Comparison of ENCODE assay signal across 9 cellular contexts in genomic region chr17:69415431-69415830, GRCh38. TPM values are rescaled to one million over a fixed set of nuclear protein-coding genes. Genes with fewer than 3 reads are reported as not detected.
DNase-seq lines count a peak whose midpoint lies in the region; FAIRE-seq and TF ChIP-seq lines count a peak whose summit lies in the region.
"Had no signal": no experiment of that assay in that cellular context is flagged by ENCODE, and none has a peak within 500 bp of the region (broad histone marks: within the 10 kb centered on the region; RNA-seq: fewer than 3 reads in every experiment).

No MANE protein-coding gene starts in this region.

- no TSS peak for BruUV-seq in PC-9 (replicated peaks; lab: Mats Ljungman, UMichigan)

- CTCF ChIA-PET in PC-9 (lab: Charles Lee) = no interaction called here

- DNase-seq in GM06990 (ENCODE audit: extremely low read depth, insufficient read length) (no peak), PC-9 (no peak), GM19239 (ENCODE audit: insufficient read length, low spot score) (no peak), NCI-H187 (lab: John Stamatoyannopoulos, UW) (no peak), DMS 273 (lab: John Stamatoyannopoulos, UW; ENCODE audit: unreplicated experiment) (no peak), caudate nucleus (lab: John Stamatoyannopoulos, UW) (no peak)
- DNase-seq: SHP77 had no signal

- TF ChIP-seq CTCF in GM06990 (IDR thresholded peaks at IDR 0.05; ENCODE audit: insufficient read depth, low read length, poor library complexity, severe bottlenecking) (no peak), PC-9 (conservative IDR thresholded peaks at IDR 0.05) (no peak)

- H3K27me3 ChIP-seq in GM06990 (replicated peaks; ENCODE audit: control insufficient read depth, insufficient read depth, low read length) (no peaks in the 10 kb centered on the region), PC-9 (ENCODE audit: insufficient read depth, low read depth) (no peaks in the 10 kb centered on the region), iPS-15b (ENCODE audit: control insufficient read depth, insufficient read depth, low read length) (no peaks in the 10 kb centered on the region)

- no peaks in the 10 kb centered on the region for H4K20me1 ChIP-seq in PC-9 (ENCODE audit: insufficient read depth)

- POLR2A ChIA-PET in PC-9 (lab: Charles Lee; ENCODE audit: unreplicated experiment) = no interaction called here

- no peak overlapping the region for H3K9ac ChIP-seq in iPS-15b (ENCODE audit: low read depth, low read length)

- FAIRE-seq in GM19239 (lab: Jason Lieb, UNC) = no peak

- intact Hi-C loops in PC-9 (cut with micrococcal nuclease; ENCODE audit: unreplicated experiment) = no loop called here

- H3K79me2 ChIP-seq in PC-9 (ENCODE audit: low read depth) = no peaks in the 10 kb centered on the region

- H3K4me2 ChIP-seq in PC-9 = peak overlapping the region; percentile 81

- H3K4me1 ChIP-seq in PC-9 (replicated peaks; ENCODE audit: insufficient read depth) = peaks cover 11% of the 10 kb centered on the region; the same call in 1 of the 2 replicates
- H3K4me1 ChIP-seq in iPS-15b (ENCODE audit: control insufficient read depth, insufficient read depth, low read length) = peaks cover 14% of the 10 kb centered on the region

- no peaks in the 10 kb centered on the region for H3F3A ChIP-seq in PC-9 (ENCODE audit: insufficient read depth, low read depth)

- H3K4me3 ChIP-seq in GM06990 (replicated peaks; ENCODE audit: low read depth, low read length) = peak overlapping the region; percentile 66
- H3K4me3 ChIP-seq in PC-9 = peak overlapping the region; percentile 57; the same call in 1 of the 2 replicates
- H3K4me3 ChIP-seq in iPS-15b (ENCODE audit: low read depth, low read length) = peak overlapping the region; percentile 91
- H3K4me3 ChIP-seq in skin epidermis = peak overlapping the region; percentile 32 to 62 (median 48)

- H3K27ac ChIP-seq in PC-9 = no peak overlapping the region
- peak overlapping the region in 10 of 21 experiments; percentile 10 to 70 (median 49) for H3K27ac ChIP-seq in skin epidermis
- no peak overlapping the region for H3K27ac ChIP-seq in caudate nucleus (ENCODE audit: low read depth, low read length)

- H3K9me3 ChIP-seq in PC-9 (ENCODE audit: insufficient read depth, low read depth) (no peaks in the 10 kb centered on the region), iPS-15b (ENCODE audit: control insufficient read depth, insufficient read depth, low read length) (no peaks in the 10 kb centered on the region)

- H3K36me3 ChIP-seq in GM06990 (ENCODE audit: control insufficient read depth, insufficient read depth, low read length) (no peaks in the 10 kb centered on the region), PC-9 (ENCODE audit: low read depth) (no peaks in the 10 kb centered on the region), iPS-15b (ENCODE audit: control insufficient read depth, insufficient read depth, low read length) (no peaks in the 10 kb centered on the region)

- H3K9me2 ChIP-seq in PC-9 (ENCODE audit: insufficient read depth) = no peaks in the 10 kb centered on the region

- H2AFZ ChIP-seq in PC-9 = no peak overlapping the region

RNA-seq across cellular contexts. Expression of gene MAP2K6, which starts 0.9 kb away (rescaled TPM):
- 1.6 TPM in 2 replicates for total RNA-seq in PC-9 (2021)
